In the genomic region with DNA sequence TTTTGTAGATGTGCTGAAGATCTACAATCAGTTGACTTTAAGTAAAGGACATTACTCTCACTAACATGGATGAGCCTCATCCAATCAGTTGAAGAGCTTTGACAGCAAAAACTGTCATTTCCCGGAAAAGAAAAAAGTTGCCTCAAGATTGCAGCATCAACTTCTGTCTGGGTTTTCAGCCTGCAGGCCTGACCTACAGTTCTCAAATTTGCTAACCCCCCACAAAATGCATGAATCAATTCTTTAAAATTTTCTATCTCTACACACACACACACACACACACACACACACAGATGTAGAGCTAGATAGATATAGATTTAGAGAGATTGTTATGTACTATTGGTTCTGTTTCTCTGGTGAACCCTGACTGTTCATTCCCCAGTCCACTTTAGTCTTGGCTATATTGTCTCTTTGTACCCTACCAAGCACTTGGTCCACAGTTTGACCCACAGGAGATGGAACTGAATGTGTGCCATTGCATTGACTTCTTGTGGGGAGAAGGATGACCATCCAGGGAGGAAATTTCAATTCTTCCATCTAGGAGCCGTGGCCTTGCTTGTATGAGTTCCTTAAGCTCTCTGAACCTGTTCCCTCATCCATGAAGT, we compare ENCODE assay signal across 22 cellular contexts.
A peak's percentile ranks its signal among the peaks of the same experiment; 100 is the strongest.
DNase-seq lines count a peak whose midpoint lies in the region; ATAC-seq, FAIRE-seq and TF ChIP-seq lines count a peak whose summit lies in the region.
"Had no signal": no experiment of that assay in that cellular context is flagged by ENCODE, and none has a peak within 500 bp of the region (broad histone marks: within the 10 kb centered on the region; RNA-seq: fewer than 3 reads in every experiment).

No MANE protein-coding gene starts in this region.

- no peak overlapping the region for H3K14ac ChIP-seq in H9 (ENCODE audit: insufficient read depth, low read length)

- DNase-seq in H9 (no peak), K562 (ENCODE audit: extremely low read depth in 1 of 4, low spot score in 3 of 4) (no peak), dedifferentiated amniotic fluid mesenchymal stem cell (ENCODE audit: extremely low spot score) (peak; percentile 44), esophagus muscularis mucosa (ENCODE audit: extremely low spot score) (peak; percentile 47), ACHN (no peak), NK-92 (lab: John Stamatoyannopoulos, UW; ENCODE audit: unreplicated experiment) (no peak), HuH-7.5 (ENCODE audit: low spot score) (no peak)
- DNase-seq: Caco-2; Calu3; CD4-positive, alpha-beta T cell; CD8-positive, alpha-beta T cell; DMS79 treated with DMSO at 0.1 percent for 48 hours; GF-D8 had no signal

- FAIRE-seq in K562 (lab: Jason Lieb, UNC), result no peak
- FAIRE-seq: A549, D721Med, G401.6, GM12891, GM18507 had no signal

- H2AK5ac ChIP-seq in H9 (ENCODE audit: insufficient read length, low read length), result no peak overlapping the region

- ATAC-seq in K562, result no peak
- no peak for ATAC-seq in stimulated activated memory B cell treated with anti-CD40 and anti-IgM and Interleukin-4, amounts not matched to agents 10 μg/mL and 1 μg/mL and 100 μg/mL, for 72 hours
- ATAC-seq: A549; CD8-positive, alpha-beta T cell had no signal

- no peaks in the 10 kb centered on the region for H4K20me1 ChIP-seq in H9 (ENCODE audit: control insufficient read depth, insufficient read depth, insufficient read length)
- H4K20me1 ChIP-seq in K562 (replicated peaks; ENCODE audit: control insufficient read depth, insufficient read depth, low read length), result no peaks in the 10 kb centered on the region
- H4K20me1 ChIP-seq: BLaER1 treated with 17β-estradiol and CSF1 and Interleukin-3, amounts not matched to agents 10 nM and 100 nM had no signal

- no TSS peak for BruUV-seq in K562 (replicated peaks; lab: Mats Ljungman, UMichigan)

- no peaks in the 10 kb centered on the region for H3K36me3 ChIP-seq in K562 (ENCODE audit: control insufficient read depth, insufficient read depth, low read length)
- H3K36me3 ChIP-seq in esophagus muscularis mucosa, result no peaks in the 10 kb centered on the region
- H3K36me3 ChIP-seq: BLaER1 treated with 17β-estradiol and CSF1 and Interleukin-3, amounts not matched to agents 10 nM and 100 nM had no signal

- no peak overlapping the region for H3K23ac ChIP-seq in H9 (ENCODE audit: insufficient read length, low read depth, low read length)

- no peak overlapping the region for H2BK12ac ChIP-seq in H9 (ENCODE audit: insufficient read length, low read depth, low read length)

- no peak overlapping the region for H3K27ac Mint-ChIP-seq in H9
- H3K27ac Mint-ChIP-seq in stimulated activated memory B cell treated with anti-CD40 and anti-IgM and Interleukin-4, amounts not matched to agents 10 μg/mL and 1 μg/mL and 100 μg/mL, for 72 hours, result no peak overlapping the region
- H3K27ac Mint-ChIP-seq: CD4-positive, alpha-beta T cell; CD8-positive, alpha-beta T cell had no signal

- TF ChIP-seq EP300 in K562 (IDR thresholded peaks at IDR 0.05; ENCODE audit: low read length), result peak; percentile 66; the same call in 1 of the 2 replicates
- no peak for TF ChIP-seq EP300 in esophagus muscularis mucosa (IDR thresholded peaks at IDR 0.05)

- H3T11ph ChIP-seq in H9 (ENCODE audit: low read length), result no peak overlapping the region

- intact Hi-C loops in K562 (cut with micrococcal nuclease) (no loop called here), esophagus muscularis mucosa (cut with DNase I) (no loop called here)

- TF ChIP-seq CTCF in H9 (conservative IDR thresholded peaks at IDR 0.05) (no peak), K562 (IDR thresholded peaks at IDR 0.05 in 2 of 3, conservative IDR thresholded peaks at IDR 0.05 in 1 of 3; ENCODE audit: insufficient read depth in 2 of 3, low read depth in 1 of 3, low read length in 3 of 3) (no peak), esophagus muscularis mucosa (IDR thresholded peaks at IDR 0.05) (no peak)

- H3K4me1 Mint-ChIP-seq in H9, result peaks cover 12 to 15% of the 10 kb centered on the region in 2 experiments
- no peaks in the 10 kb centered on the region for H3K4me1 Mint-ChIP-seq in stimulated activated memory B cell treated with anti-CD40 and anti-IgM and Interleukin-4, amounts not matched to agents 10 μg/mL and 1 μg/mL and 100 μg/mL, for 72 hours

- in situ Hi-C loops in K562 (cut with MboI), result no loop called here
- in situ Hi-C loops in ACHN (cut with HindIII; ENCODE audit: low pct_ligation_motif_present, low pct_unique_long_range_greater_than_20kb, low sequenced_read_pairs), result no loop called here

- H2AFZ ChIP-seq in H9 (ENCODE audit: low read length), result no peak overlapping the region
- no peak overlapping the region for H2AFZ ChIP-seq in K562 (ENCODE audit: low read depth, low read length)

- H3K27me3 Mint-ChIP-seq in H9 (ENCODE audit: low read depth), result no peaks in the 10 kb centered on the region; the same call in none of the 2 replicates
- no peaks in the 10 kb centered on the region for H3K27me3 Mint-ChIP-seq in stimulated activated memory B cell treated with anti-CD40 and anti-IgM and Interleukin-4, amounts not matched to agents 10 μg/mL and 1 μg/mL and 100 μg/mL, for 72 hours

- TF ChIP-seq POLR2A in K562 (conservative IDR thresholded peaks at IDR 0.05), result no peak
- TF ChIP-seq POLR2A in esophagus muscularis mucosa (IDR thresholded peaks at IDR 0.05; ENCODE audit: low read depth), result no peak

- H3K79me1 ChIP-seq in H9 (ENCODE audit: insufficient read depth, low read depth, low read length, poor library complexity, severe bottlenecking), result no peaks in the 10 kb centered on the region

- H2BK120ac ChIP-seq in H9 (ENCODE audit: low read depth, low read length, poor library complexity, severe bottlenecking), result no peak overlapping the region

- H2BK15ac ChIP-seq in H9 (ENCODE audit: low read depth, low read length), result peak overlapping the region; percentile 80; the same call in 1 of the 2 replicates

- no CpG with 5 or more reads among the region's 2 CpGs for WGBS in H9 (ENCODE audit: extremely low coverage, insufficient read length, low lambda C conversion rate)
- WGBS in K562 (ENCODE audit: insufficient coverage, low coverage, missing lambda C conversion rate), result 0% methylated on average over 2 of the region's 2 CpGs
- WGBS in esophagus muscularis mucosa, result 87% methylated on average over 2 of the region's 2 CpGs

- no peak overlapping the region for H3K4me3 Mint-ChIP-seq in H9
- H3K4me3 Mint-ChIP-seq in stimulated activated memory B cell treated with anti-CD40 and anti-IgM and Interleukin-4, amounts not matched to agents 10 μg/mL and 1 μg/mL and 100 μg/mL, for 72 hours, result no peak overlapping the region
- H3K4me3 Mint-ChIP-seq: CD4-positive, alpha-beta T cell; CD8-positive, alpha-beta T cell had no signal

- POLR2A ChIA-PET in K562 (lab: Yijun Ruan, JAX), result no interaction called here

- CTCF ChIA-PET in K562 (lab: Yijun Ruan, JAX; ENCODE audit: low intra/inter-chr PET ratio), result no interaction called here

- no peak overlapping the region for H4K8ac ChIP-seq in H9 (replicated peaks; ENCODE audit: insufficient read length, low read depth, low read length)

- H3K79me2 ChIP-seq in H9 (ENCODE audit: insufficient read depth, low read length), result no peaks in the 10 kb centered on the region
- no peaks in the 10 kb centered on the region for H3K79me2 ChIP-seq in K562 (ENCODE audit: control insufficient read depth, insufficient read depth, low read length)

- no peaks in the 10 kb centered on the region for H3K23me2 ChIP-seq in H9 (ENCODE audit: insufficient read length, low read depth, low read length, poor library complexity, severe bottlenecking)

- no peak overlapping the region for H2BK5ac ChIP-seq in H9 (ENCODE audit: insufficient read length, low read length)

- H4K91ac ChIP-seq in H9 (ENCODE audit: insufficient read length, low read depth, low read length), result no peak overlapping the region

- no peaks in the 10 kb centered on the region for H3K27me3 ChIP-seq in H9 (ENCODE audit: insufficient read depth, low read length)
- H3K27me3 ChIP-seq in K562 (ENCODE audit: control insufficient read depth in 2 of 2, insufficient read depth in 2 of 2, low read length in 2 of 2), result no peaks in the 10 kb centered on the region
- no peaks in the 10 kb centered on the region for H3K27me3 ChIP-seq in esophagus muscularis mucosa
- H3K27me3 ChIP-seq: BLaER1 treated with 17β-estradiol and CSF1 and Interleukin-3, amounts not matched to agents 10 nM and 100 nM had no signal

- no peaks in the 10 kb centered on the region for H3K9me3 ChIP-seq in H9 (ENCODE audit: control insufficient read depth, low read depth, low read length)
- no peaks in the 10 kb centered on the region for H3K9me3 ChIP-seq in K562 (replicated peaks; ENCODE audit: control insufficient read depth, insufficient read depth, low read depth, low read length)
- no peaks in the 10 kb centered on the region for H3K9me3 ChIP-seq in esophagus muscularis mucosa
- H3K9me3 ChIP-seq: A549; BLaER1 treated with 17β-estradiol and CSF1 and Interleukin-3, amounts not matched to agents 10 nM and 100 nM; Caco-2 had no signal

- no peak overlapping the region for H4K5ac ChIP-seq in H9 (ENCODE audit: insufficient read length, low read depth, low read length)

- H3K9ac ChIP-seq in H9 (ENCODE audit: extremely low read depth, insufficient read length, low read length) (no peak overlapping the region), K562 (ENCODE audit: insufficient read depth in 1 of 2, low read depth in 2 of 2, low read length in 2 of 2) (no peak overlapping the region)
- H3K9ac ChIP-seq: BLaER1 treated with 17β-estradiol and CSF1 and Interleukin-3, amounts not matched to agents 10 nM and 100 nM had no signal

- no peaks in the 10 kb centered on the region for H3K9me3 Mint-ChIP-seq in H9
- H3K9me3 Mint-ChIP-seq in stimulated activated memory B cell treated with anti-CD40 and anti-IgM and Interleukin-4, amounts not matched to agents 10 μg/mL and 1 μg/mL and 100 μg/mL, for 72 hours, result peaks cover 3% of the 10 kb centered on the region
- H3K9me3 Mint-ChIP-seq: CD8-positive, alpha-beta T cell had no signal

- no peaks in the 10 kb centered on the region for H3K4me1 ChIP-seq in H9 (ENCODE audit: insufficient read depth, low read length)
- H3K4me1 ChIP-seq in K562 (replicated peaks in 1 of 2; ENCODE audit: control insufficient read depth in 2 of 2, insufficient read depth in 2 of 2, low read length in 2 of 2), result no peaks in the 10 kb centered on the region; a peak in 2 of 5 replicates
- no peaks in the 10 kb centered on the region for H3K4me1 ChIP-seq in esophagus muscularis mucosa
- H3K4me1 ChIP-seq: A549; BLaER1 treated with 17β-estradiol and CSF1 and Interleukin-3, amounts not matched to agents 10 nM and 100 nM; Caco-2 had no signal

- H3K18ac ChIP-seq in H9 (ENCODE audit: insufficient read length, low read depth, low read length), result no peak overlapping the region

- no peak overlapping the region for H2BK20ac ChIP-seq in H9 (ENCODE audit: low read depth, low read length, poor library complexity, severe bottlenecking)

- H3K4me2 ChIP-seq in H9 (ENCODE audit: insufficient read depth, insufficient read length, low read length), result no peak overlapping the region
- no peak overlapping the region for H3K4me2 ChIP-seq in K562 (ENCODE audit: insufficient read depth, low read length)
- H3K4me2 ChIP-seq: A549; BLaER1 treated with 17β-estradiol and CSF1 and Interleukin-3, amounts not matched to agents 10 nM and 100 nM had no signal

- no peak overlapping the region for H3K27ac ChIP-seq in H9 (ENCODE audit: insufficient read length, low read depth, low read length)
- H3K27ac ChIP-seq in K562 (ENCODE audit: extremely low read depth, low read depth, low read length), result no peak overlapping the region
- H3K27ac ChIP-seq in esophagus muscularis mucosa (replicated peaks in 1 of 4), result no peak overlapping the region
- H3K27ac ChIP-seq: 22Rv1; A549; BLaER1 treated with 17β-estradiol and CSF1 and Interleukin-3, amounts not matched to agents 10 nM and 100 nM; C4-2B had no signal

- no peak overlapping the region for H3K4ac ChIP-seq in H9 (ENCODE audit: low read depth, low read length)

- H3K36me3 Mint-ChIP-seq in H9 (ENCODE audit: insufficient read depth in 1 of 3, low read depth in 3 of 3), result no peaks in the 10 kb centered on the region; a peak in 1 of 7 replicates
- no peaks in the 10 kb centered on the region for H3K36me3 Mint-ChIP-seq in stimulated activated memory B cell treated with anti-CD40 and anti-IgM and Interleukin-4, amounts not matched to agents 10 μg/mL and 1 μg/mL and 100 μg/mL, for 72 hours
- H3K36me3 Mint-ChIP-seq: CD8-positive, alpha-beta T cell had no signal

- H3K56ac ChIP-seq in H9 (ENCODE audit: insufficient read length, low read depth, low read length), result no peak overlapping the region

- H3K4me3 ChIP-seq in K562, result no peak overlapping the region
- H3K4me3 ChIP-seq in esophagus muscularis mucosa, result no peak overlapping the region
- H3K4me3 ChIP-seq: A549; BLaER1 treated with 17β-estradiol and CSF1 and Interleukin-3, amounts not matched to agents 10 nM and 100 nM had no signal

- no peak for TF ChIP-seq RAD21 in K562 (CRISPR knock-in tag; conservative IDR thresholded peaks at IDR 0.05 in 1 of 2, IDR thresholded peaks at IDR 0.05 in 1 of 2)

- no peaks in the 10 kb centered on the region for H3K9me1 ChIP-seq in K562 (ENCODE audit: control insufficient read depth, insufficient read depth, low read length)

Comparison
In these comparisons a context has a peak if more than half of its experiments do, and no peak if none do; other contexts are left out.
1. DNase-seq: peak in dedifferentiated amniotic fluid mesenchymal stem cell (single experiment) and esophagus muscularis mucosa (single experiment); none in H9 (single experiment), K562 (0 of 4), ACHN (single experiment), NK-92 (single experiment) and HuH-7.5 (single experiment).